Comparison of ENCODE assay signal across 1 cellular context in genomic region chr10:35259769-35260397, GRCh38.
TF ChIP-seq lines count a peak whose summit lies in the region.

No MANE protein-coding gene starts in this region.

TF ChIP-seq in IMR-90, 13 proteins besides CTCF, POLR2A, EP300 and RAD21:
- TF ChIP-seq RCOR1 (IDR thresholded peaks at IDR 0.05; ENCODE audit: insufficient replicate concordance, low read length) (no peak), MAFK (IDR thresholded peaks at IDR 0.05; ENCODE audit: low read depth, low read length) (0 out of 2 replicates have a peak, but pooled peaks have one; percentile 14), NFE2L2 (IDR thresholded peaks at IDR 0.05; ENCODE audit: low read depth, low read length) (peak; percentile 62; the same call in 1 of the 2 replicates), MXI1 (IDR thresholded peaks at IDR 0.05; ENCODE audit: borderline replicate concordance, low read depth, low read length) (no peak), CHD1 (IDR thresholded peaks at IDR 0.05; ENCODE audit: low read depth, low read length) (no peak), BHLHE40 (IDR thresholded peaks at IDR 0.05; ENCODE audit: low read depth, low read length) (0 out of 2 replicates have a peak, but pooled peaks have one; percentile 12), FOS (IDR thresholded peaks at IDR 0.05; ENCODE audit: low read depth, low read length) (peak; percentile 86), SMC3 (IDR thresholded peaks at IDR 0.05; ENCODE audit: low read depth, low read length) (no peak), RFX5 (IDR thresholded peaks at IDR 0.05; ENCODE audit: low read depth, low read length) (no peak), ELK1 (IDR thresholded peaks at IDR 0.05; ENCODE audit: borderline replicate concordance, low read depth, low read length) (no peak)
